ENCODE assay signal across 8 cellular contexts in the genomic region with DNA sequence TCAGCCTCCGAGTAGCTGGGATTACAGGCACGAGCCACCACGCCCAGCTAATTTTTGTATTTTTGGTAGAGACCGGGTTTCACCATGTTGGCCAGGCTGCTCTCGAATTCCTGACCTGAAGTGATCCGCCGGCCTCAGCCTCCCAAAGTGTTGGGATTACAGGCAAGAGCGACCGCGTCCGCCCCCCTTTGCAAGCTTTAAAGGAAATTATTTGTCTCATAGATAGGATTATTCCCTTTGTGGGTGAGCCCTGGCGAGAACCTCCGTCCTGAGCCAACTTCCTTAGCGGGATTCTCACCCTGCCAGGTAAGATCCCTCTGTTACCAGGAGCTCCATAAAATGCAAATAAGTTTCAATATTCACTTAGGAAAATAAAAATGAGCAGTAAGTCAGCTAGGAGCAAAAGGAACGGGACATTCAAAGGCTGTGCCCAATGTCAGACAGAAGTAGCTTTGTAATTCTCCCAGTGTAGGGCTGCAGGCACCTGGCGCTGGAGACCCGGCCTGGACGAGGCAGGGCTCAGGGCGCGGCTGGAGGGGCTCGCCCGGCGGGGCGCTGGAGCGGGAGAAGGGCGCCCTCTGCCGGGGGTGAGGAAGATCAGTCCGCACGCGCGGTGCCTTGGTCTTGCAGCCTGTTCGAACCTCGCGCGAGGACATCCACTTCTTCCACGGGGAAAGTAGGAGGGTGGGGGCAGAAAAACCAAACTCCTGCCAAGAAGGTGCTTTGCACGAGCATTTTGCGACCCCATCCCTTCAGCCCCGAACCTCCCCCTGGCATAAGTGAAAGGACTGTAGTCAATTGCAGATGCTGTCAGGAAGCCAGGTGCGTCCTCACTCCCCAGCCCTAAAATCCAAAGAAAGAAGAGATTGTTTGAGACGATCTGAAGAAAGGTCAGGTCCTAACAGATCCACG. TPM values are rescaled to one million over a fixed set of nuclear protein-coding genes. Genes with fewer than 3 reads are reported as not detected.
DNase-seq lines count a peak whose midpoint lies in the region; ATAC-seq and TF ChIP-seq lines count a peak whose summit lies in the region.

No MANE protein-coding gene starts in this region.

- DNase-seq in AG09319 (ENCODE audit: extremely low read depth, low read depth) = peak; percentile 36
- DNase-seq in HT-29 (ENCODE audit: low spot score) = peak; percentile 77
- DNase-seq in NCI-H82 treated with DMSO at 0.1 percent for 48 hours (lab: John Stamatoyannopoulos, UW; ENCODE audit: unreplicated experiment) = peak; percentile 50
- peak; percentile 55 to 77 (median 74) for DNase-seq in activated CD8-positive, alpha-beta memory T cell treated with anti-CD3 and anti-CD28 coated beads for 48 hours (ENCODE audit: low read depth in 2 of 3, low spot score in 2 of 3)
- peak; percentile 75 to 92 for DNase-seq in mesothelial cell of epicardium (ENCODE audit: low spot score in 2 of 2, unreplicated experiment in 2 of 2)
- DNase-seq in stimulated activated CD8-positive, alpha-beta memory T cell treated with anti-CD3 and anti-CD28 coated beads, Interleukin-15, amount 100 ng/mL, for 1 hour (ENCODE audit: low read depth) = peak; percentile 55

- peaks cover 23% of the 10 kb centered on the region for H3K27me3 Mint-ChIP-seq in mesothelial cell of epicardium (ENCODE audit: low read depth)

- peak; percentile 66 for TF ChIP-seq CTCF in AG09319 (IDR thresholded peaks at IDR 0.05; ENCODE audit: low read depth, low read length)
- TF ChIP-seq CTCF in mesothelial cell of epicardium (IDR thresholded peaks at IDR 0.05; ENCODE audit: unreplicated experiment) = peak; percentile 92

- H3K9me3 Mint-ChIP-seq in mesothelial cell of epicardium = peaks cover 3% of the 10 kb centered on the region

- no peak overlapping the region for H3K27ac Mint-ChIP-seq in mesothelial cell of epicardium

- peak overlapping the region; percentile 61 for H3K4me3 ChIP-seq in endocrine pancreas (ENCODE audit: control insufficient read depth, insufficient read depth, low read length)

- no peaks in the 10 kb centered on the region for H3K4me1 ChIP-seq in endocrine pancreas (ENCODE audit: control insufficient read depth, insufficient read depth, low read length)

- no peaks in the 10 kb centered on the region for H3K27me3 ChIP-seq in endocrine pancreas (ENCODE audit: control insufficient read depth, insufficient read depth, low read length)

- H3K4me3 Mint-ChIP-seq in mesothelial cell of epicardium = peak overlapping the region; percentile 72

- ATAC-seq in GM19328 (IDR thresholded peaks at IDR 0.05; ENCODE audit: unreplicated experiment) = peak; percentile 54

- peak overlapping the region; percentile 67 for H3K9ac ChIP-seq in endocrine pancreas (ENCODE audit: control insufficient read depth, insufficient read depth, low read length)

- no peaks in the 10 kb centered on the region for H3K36me3 ChIP-seq in endocrine pancreas (ENCODE audit: control insufficient read depth, insufficient read depth, low read length)

- no peaks in the 10 kb centered on the region for H3K9me3 ChIP-seq in endocrine pancreas (ENCODE audit: control insufficient read depth, low read length)

- peaks cover 21% of the 10 kb centered on the region for H3K4me1 Mint-ChIP-seq in mesothelial cell of epicardium

- no peaks in the 10 kb centered on the region for H3K36me3 Mint-ChIP-seq in mesothelial cell of epicardium

RNA-seq across cellular contexts. Expression of a gene that starts 47.1 kb away (rescaled TPM):
- 0.05 TPM in 1 of 2 replicates, not detected in the other for total RNA-seq in HT-29 (2014; rRNA removed; shearing (Covaris generic))
- 3.0 to 3.6 TPM (median 3.4 TPM) in 3 replicates for total RNA-seq in mesothelial cell of epicardium

Comparison
In these comparisons a context has a peak if more than half of its experiments do, and no peak if none do; other contexts are left out.
1. Peak in every context shown above with its lines: DNase-seq, ATAC-seq and H3K4me3 ChIP-seq.